ENCODE assay signal across 10 cellular contexts in genomic region chr6:31586013-31586412, GRCh38. TPM values are rescaled to one million over a fixed set of nuclear protein-coding genes. Genes with fewer than 3 reads are reported as not detected.
DNase-seq lines count a peak whose midpoint lies in the region; ATAC-seq, FAIRE-seq and TF ChIP-seq lines count a peak whose summit lies in the region.
"Had no signal": no experiment of that assay in that cellular context is flagged by ENCODE, and none has a peak within 500 bp of the region (broad histone marks: within the 10 kb centered on the region; RNA-seq: fewer than 3 reads in every experiment).

LST1 (plus strand) TSS chr6:31586277; CDS start chr6:31587300, 1,023 bp downstream.

- H3K9me3 ChIP-seq in duodenal mucosa (ENCODE audit: control insufficient read depth in 1 of 2, low read length in 2 of 2) (no peaks in the 10 kb centered on the region), psoas muscle (no peaks in the 10 kb centered on the region)

- peaks cover 0 to 5% of the 10 kb centered on the region in 2 donors for H3K27me3 ChIP-seq in duodenal mucosa (ENCODE audit: control insufficient read depth in 1 of 2, insufficient read depth in 2 of 2, low read length in 2 of 2)
- no peaks in the 10 kb centered on the region for H3K27me3 ChIP-seq in psoas muscle (ENCODE audit: insufficient read depth in 3 of 3, low read length in 2 of 3)
- peaks cover 0 to 4% (median 0%) of the 10 kb centered on the region in 45 donors for H3K27me3 ChIP-seq in dorsolateral prefrontal cortex
- H3K27me3 ChIP-seq: cardiac muscle cell had no signal

- no peak for TF ChIP-seq POLR2A in GM12891 (IDR thresholded peaks at IDR 0.05; ENCODE audit: low read depth, low read length)

- ATAC-seq in psoas muscle (no peak), HG03045 (IDR thresholded peaks at IDR 0.05; ENCODE audit: unreplicated experiment) (no peak)

- no peak for DNase-seq in GM12891 (ENCODE audit: insufficient read length, low spot score)
- DNase-seq in OCI-M1 (lab: John Stamatoyannopoulos, UW): peak; percentile 63
- no peak for DNase-seq in psoas muscle
- DNase-seq in DMS79 treated with DMSO at 0.1 percent for 48 hours (lab: John Stamatoyannopoulos, UW): no peak
- no peak for DNase-seq in dorsolateral prefrontal cortex
- no peak for DNase-seq in AG20443 (ENCODE audit: low spot score)

- TF ChIP-seq CTCF in psoas muscle (IDR thresholded peaks at IDR 0.05) (no peak), dorsolateral prefrontal cortex (IDR thresholded peaks at IDR 0.05 in 54 of 56, conservative IDR thresholded peaks at IDR 0.05 in 2 of 56; ENCODE audit: low read depth in 1 of 56, partially characterized antibody in 56 of 56) (no peak)

- H3K36me3 ChIP-seq in duodenal mucosa (ENCODE audit: control insufficient read depth in 1 of 2, insufficient read depth in 2 of 2, low read length in 2 of 2) (no peaks in the 10 kb centered on the region), psoas muscle (ENCODE audit: insufficient read depth in 1 of 2, low read depth in 1 of 2) (no peaks in the 10 kb centered on the region)
- H3K36me3 ChIP-seq: cardiac muscle cell had no signal

- intact Hi-C loops in psoas muscle (cut with DNase I) (no loop called here), dorsolateral prefrontal cortex (cut with DNase I) (no loop called here)

- H3K27ac ChIP-seq in duodenal mucosa (ENCODE audit: low read depth, low read length) (no peak within 1 kb of the TSS), psoas muscle (no peak within 1 kb of the TSS), dorsolateral prefrontal cortex (peak within 1 kb of the TSS in 26 of 59 donors; percentile 5 to 62 (median 36))
- H3K27ac ChIP-seq: cardiac muscle cell had no signal

- peak within 1 kb of the TSS; percentile 23 to 45 for H3K4me3 ChIP-seq in duodenal mucosa (ENCODE audit: low read depth in 1 of 2, low read length in 2 of 2)
- peak within 1 kb of the TSS; percentile 4 for H3K4me3 ChIP-seq in psoas muscle
- H3K4me3 ChIP-seq in dorsolateral prefrontal cortex: peak within 1 kb of the TSS in 29 of 59 donors; percentile 1 to 50 (median 23)
- H3K4me3 ChIP-seq: cardiac muscle cell had no signal

- peaks cover 12 to 27% of the 10 kb centered on the region in 2 donors for H3K4me1 ChIP-seq in duodenal mucosa (ENCODE audit: control insufficient read depth in 1 of 2, insufficient read depth in 2 of 2, low read length in 2 of 2)
- no peaks in the 10 kb centered on the region for H3K4me1 ChIP-seq in psoas muscle

- FAIRE-seq in GM12891 (lab: Jason Lieb, UNC): no peak

- 36 to 63% (median 44%) methylated on average over 1 of the region's 1 CpG for WGBS in psoas muscle, 3 donors

- peak within 1 kb of the TSS in 1 of 2 donors; percentile 34 for H3K9ac ChIP-seq in duodenal mucosa (ENCODE audit: low read depth in 1 of 2, low read length in 2 of 2)

TF ChIP-seq in GM12891, 5 proteins besides CTCF, POLR2A, EP300 and RAD21:
- TF ChIP-seq SPI1 (IDR thresholded peaks at IDR 0.05; ENCODE audit: low read depth, low read length): peak; percentile 18; the same call in 1 of the 2 replicates
- no peak for TF ChIP-seq TAF1 (IDR thresholded peaks at IDR 0.05; ENCODE audit: low read depth, low read length)
- TF ChIP-seq POU2F2 (IDR thresholded peaks at IDR 0.05; ENCODE audit: low read depth, low read length): no peak
- TF ChIP-seq PAX5 (IDR thresholded peaks at IDR 0.05; ENCODE audit: insufficient read depth, low read length, severe bottlenecking): no peak
- TF ChIP-seq POLR2AphosphoS5 (IDR thresholded peaks at IDR 0.05; ENCODE audit: low read depth, low read length): no peak

RNA-seq across cellular contexts. Expression of gene LST1, which starts in this region (rescaled TPM):
- 45.5 TPM for polyA plus RNA-seq in GM12891 (2012; ENCODE audit: low read depth, missing spikeins)
- total RNA-seq in psoas muscle (1 to 10 TPM; 1.8 to 5.6 (median 3.1) TPM), dorsolateral prefrontal cortex (10 to 100 TPM in 51 of 120 experiments, 1 to 10 TPM in 69; 2.0 to 32.2 (median 9.3) TPM)
- polyA plus RNA-seq in psoas muscle: 1 to 10 TPM; 1.2 to 1.8 (median 1.7) TPM
- total RNA-seq: cardiac muscle cell, LHCN-M2 had no signal
- polyA plus RNA-seq: cardiac muscle cell had no signal
